In the genomic region with DNA sequence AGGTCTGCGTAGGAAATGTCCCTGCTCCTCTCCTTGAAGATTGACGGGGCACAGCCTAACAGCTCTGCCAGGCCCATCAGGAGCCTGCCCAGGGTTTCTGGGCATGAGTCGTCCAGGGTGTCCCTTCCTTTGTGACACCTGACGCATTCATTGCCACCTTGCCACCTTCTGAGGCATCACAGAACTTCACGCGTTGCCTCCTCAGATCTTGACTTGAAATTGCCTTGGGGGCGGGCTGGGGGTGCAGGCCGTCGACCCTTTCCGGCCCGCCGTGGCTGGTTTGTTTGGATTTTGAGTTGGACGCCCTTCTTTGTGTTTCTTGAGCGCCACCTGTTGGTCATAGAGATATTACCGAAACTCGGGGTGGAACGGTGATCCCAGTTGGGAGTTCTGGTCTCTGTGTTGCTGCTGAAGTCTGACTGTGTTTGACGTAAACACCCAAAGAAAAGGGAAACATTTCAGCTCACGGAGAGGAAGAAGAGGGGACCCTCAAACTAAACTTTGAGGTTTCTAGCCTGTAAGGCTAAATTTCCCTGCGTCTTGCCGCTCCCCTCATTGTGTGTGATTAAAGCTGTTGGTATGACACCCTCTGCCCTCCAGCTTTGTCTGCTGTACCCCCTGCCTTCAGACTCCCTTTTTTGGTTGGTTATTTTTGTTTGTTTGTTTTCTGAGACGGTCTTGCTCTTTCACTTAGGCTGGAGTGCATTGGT, we compare ENCODE assay signal across 9 cellular contexts. TPM values are rescaled to one million over a fixed set of nuclear protein-coding genes. Genes with fewer than 3 reads are reported as not detected.
A peak's percentile ranks its signal among the peaks of the same experiment; 100 is the strongest.
DNase-seq lines count a peak whose midpoint lies in the region; ATAC-seq, FAIRE-seq and TF ChIP-seq lines count a peak whose summit lies in the region.
"Had no signal": no experiment of that assay in that cellular context is flagged by ENCODE, and none has a peak within 500 bp of the region (broad histone marks: within the 10 kb centered on the region; RNA-seq: fewer than 3 reads in every experiment).

No MANE protein-coding gene starts in this region.

- no peak overlapping the region for H2BK12ac ChIP-seq in neuronal stem cell (ENCODE audit: low read length)

- no peak overlapping the region for H3K18ac ChIP-seq in neuronal stem cell (ENCODE audit: low read length)

- peaks cover 24% of the 10 kb centered on the region for H3K36me3 Mint-ChIP-seq in CD8-positive, alpha-beta T cell

- DNase-seq in CD8-positive, alpha-beta T cell: peak; percentile 48 to 82 (median 73)
- DNase-seq in HTR-8/SVneo (ENCODE audit: insufficient read length, low spot score) (peak; percentile 71), RCC 7860 (ENCODE audit: low spot score) (peak; percentile 8), activated T-helper 1 cell treated with Interleukin-2 at 50 U/mL for 16 hours (ENCODE audit: low read depth) (peak; percentile 37), fibroblast of the aortic adventitia (ENCODE audit: low read depth) (peak; percentile 83), neuronal stem cell (ENCODE audit: low spot score) (peak; percentile 84), substantia nigra (lab: John Stamatoyannopoulos, UW) (peak in 42 of 49 donors; percentile 10 to 70 (median 42)), GF-D8 (lab: John Stamatoyannopoulos, UW) (no peak)

- ATAC-seq in CD8-positive, alpha-beta T cell: peak; percentile 77

- H3K79me1 ChIP-seq in neuronal stem cell (ENCODE audit: low read depth, low read length): no peaks in the 10 kb centered on the region

- no peak overlapping the region for H4K91ac ChIP-seq in neuronal stem cell (ENCODE audit: low read depth, low read length, poor library complexity)

- no peak overlapping the region for H3K9ac ChIP-seq in neuronal stem cell (ENCODE audit: low read depth, low read length, poor library complexity)

- H2AK5ac ChIP-seq in neuronal stem cell (ENCODE audit: low read depth, low read length): no peak overlapping the region

- H3K4me3 ChIP-seq in CD8-positive, alpha-beta T cell (ENCODE audit: low read depth, low read length): no peak overlapping the region
- no peak overlapping the region for H3K4me3 ChIP-seq in fibroblast of the aortic adventitia (ENCODE audit: low read depth, low read length)
- no peak overlapping the region for H3K4me3 ChIP-seq in neuronal stem cell (ENCODE audit: low read length in 2 of 2)

- H2BK120ac ChIP-seq in neuronal stem cell (ENCODE audit: low read depth, low read length): no peak overlapping the region

- POLR2A ChIA-PET in CD8-positive, alpha-beta T cell (lab: Charles Lee): interaction anchor here (0.8 to 1.6 kb wide), 3 partner anchors 41 to 68 kb away, joined by 3 to 10 read pairs (median 4); no protein-coding TSS in a partner anchor

- H2AFZ ChIP-seq in neuronal stem cell (ENCODE audit: low read length): peak overlapping the region; percentile 61

- CTCF ChIA-PET in CD8-positive, alpha-beta T cell (lab: Charles Lee): interaction anchor here (0.5 to 12.1 kb wide), 45 partner anchors 8 to 260 kb away, joined by 3 to 239 read pairs (median 6); a partner anchor contains a TSS

- peak; percentile 87 for TF ChIP-seq CTCF in CD8-positive, alpha-beta T cell (IDR thresholded peaks at IDR 0.05)
- TF ChIP-seq CTCF in fibroblast of the aortic adventitia (IDR thresholded peaks at IDR 0.05; ENCODE audit: insufficient read depth, low read length): peak; percentile 68

- H4K8ac ChIP-seq in neuronal stem cell (ENCODE audit: low read depth, low read length): no peak overlapping the region

- H3K4me3 Mint-ChIP-seq in CD8-positive, alpha-beta T cell: peak overlapping the region; percentile 54

- H3K27ac Mint-ChIP-seq in CD8-positive, alpha-beta T cell: peak overlapping the region; percentile 90

- no peak overlapping the region for H3K23ac ChIP-seq in neuronal stem cell (ENCODE audit: low read depth, low read length, poor library complexity)

- peaks cover 55% of the 10 kb centered on the region for H3K4me1 Mint-ChIP-seq in CD8-positive, alpha-beta T cell (ENCODE audit: low read depth)

- no peaks in the 10 kb centered on the region for H3K9me3 Mint-ChIP-seq in CD8-positive, alpha-beta T cell

- H3K14ac ChIP-seq in neuronal stem cell (ENCODE audit: low read length): no peak overlapping the region

- no peak overlapping the region for H3K27ac ChIP-seq in CD8-positive, alpha-beta T cell (ENCODE audit: low read depth, low read length)
- H3K27ac ChIP-seq in neuronal stem cell (replicated peaks; ENCODE audit: low read length) (no peak overlapping the region), substantia nigra (ENCODE audit: low read depth, low read length, poor library complexity, severe bottlenecking) (no peak overlapping the region)

- H2BK5ac ChIP-seq in neuronal stem cell (ENCODE audit: low read length): no peak overlapping the region

- no peaks in the 10 kb centered on the region for H3K27me3 ChIP-seq in CD8-positive, alpha-beta T cell (ENCODE audit: insufficient read depth, low read length)
- H3K27me3 ChIP-seq in neuronal stem cell (ENCODE audit: control insufficient read depth in 3 of 3, insufficient read depth in 3 of 3, low read depth in 1 of 3, low read length in 3 of 3): no peaks in the 10 kb centered on the region

- H3K9me3 ChIP-seq in CD8-positive, alpha-beta T cell (ENCODE audit: low read length): no peaks in the 10 kb centered on the region
- H3K9me3 ChIP-seq in neuronal stem cell (replicated peaks in 1 of 2; ENCODE audit: control insufficient read depth in 2 of 2, insufficient read depth in 1 of 2, low read depth in 1 of 2, low read length in 2 of 2): no peaks in the 10 kb centered on the region

- H3K4me2 ChIP-seq in neuronal stem cell (ENCODE audit: insufficient read depth, low read length, poor library complexity, severe bottlenecking): no peak overlapping the region

- no peaks in the 10 kb centered on the region for H3K27me3 Mint-ChIP-seq in CD8-positive, alpha-beta T cell (ENCODE audit: low read depth)

- H3K4ac ChIP-seq in neuronal stem cell (ENCODE audit: low read length): no peak overlapping the region

- WGBS in neuronal stem cell (ENCODE audit: extremely low coverage in 2 of 2, insufficient read length in 2 of 2, insufficient replicate concordance in 1 of 2), 2 donors: no CpG with 5 or more reads among the region's 22 CpGs

- no peak for FAIRE-seq in HTR-8/SVneo (lab: Jason Lieb, UNC)
- FAIRE-seq in RCC 7860 (lab: Jason Lieb, UNC): no peak

- peaks cover 13% of the 10 kb centered on the region for H3K36me3 ChIP-seq in CD8-positive, alpha-beta T cell (ENCODE audit: insufficient read depth, low read length)
- H3K36me3 ChIP-seq in neuronal stem cell (replicated peaks in 1 of 2; ENCODE audit: control insufficient read depth in 2 of 2, insufficient read depth in 2 of 2, low read length in 2 of 2): peaks cover 0 to 13% of the 10 kb centered on the region in 2 donors

- no peak overlapping the region for H2BK15ac ChIP-seq in neuronal stem cell (ENCODE audit: low read length)

- intact Hi-C loops in CD8-positive, alpha-beta T cell (cut with DNase I, micrococcal nuclease): loop anchor here (1.0 to 10.0 kb wide), 7 partner anchors 40 to 208 kb away; a partner anchor contains a TSS

- H3K4me1 ChIP-seq in CD8-positive, alpha-beta T cell (ENCODE audit: insufficient read depth, low read length): peaks cover 36% of the 10 kb centered on the region
- H3K4me1 ChIP-seq in neuronal stem cell (ENCODE audit: control insufficient read depth in 2 of 2, insufficient read depth in 1 of 2, low read depth in 1 of 2, low read length in 2 of 2): peaks cover 4 to 6% of the 10 kb centered on the region in 2 donors

RNA-seq across cellular contexts. Expression of a gene that starts 44.6 kb away (rescaled TPM):
- total RNA-seq in CD8-positive, alpha-beta T cell: 100 to 1,000 TPM; 117 to 132 TPM
- total RNA-seq in fibroblast of the aortic adventitia (ENCODE audit: low replicate concordance): 8.3 and 15.4 TPM in 2 replicates
- polyA plus RNA-seq in neuronal stem cell (2013, experiment 1 of 2): 18.3 TPM
- polyA plus RNA-seq in neuronal stem cell (2013, experiment 2 of 2): 18.1 TPM

RNA-seq across cellular contexts. Expression of a gene that starts 50.8 kb away (rescaled TPM):
- total RNA-seq in CD8-positive, alpha-beta T cell: not detected
- not detected in 2 replicates for total RNA-seq in fibroblast of the aortic adventitia (ENCODE audit: low replicate concordance)
- not detected for polyA plus RNA-seq in neuronal stem cell (2013, experiment 1 of 2)
- polyA plus RNA-seq in neuronal stem cell (2013, experiment 2 of 2): not detected
- total RNA-seq: T-helper 2 cell treated with Interferon-gamma antibody and Interleukin-4, amounts not matched to agents 100 ng/mL and 5 ng/mL, for 36 hours had no signal

RNA-seq across cellular contexts. Expression of a gene that starts 59.7 kb away (rescaled TPM):
- total RNA-seq in CD8-positive, alpha-beta T cell: under 1 TPM; 0.38 to 0.39 TPM
- 0.74 and 3.5 TPM in 2 replicates for total RNA-seq in fibroblast of the aortic adventitia (ENCODE audit: low replicate concordance)
- 1.6 TPM for polyA plus RNA-seq in neuronal stem cell (2013, experiment 1 of 2)
- polyA plus RNA-seq in neuronal stem cell (2013, experiment 2 of 2): 1.5 TPM
- total RNA-seq: T-helper 2 cell treated with Interferon-gamma antibody and Interleukin-4, amounts not matched to agents 100 ng/mL and 5 ng/mL, for 36 hours had no signal
